ENCODE assay signal across 1 cellular context in the genomic region with DNA sequence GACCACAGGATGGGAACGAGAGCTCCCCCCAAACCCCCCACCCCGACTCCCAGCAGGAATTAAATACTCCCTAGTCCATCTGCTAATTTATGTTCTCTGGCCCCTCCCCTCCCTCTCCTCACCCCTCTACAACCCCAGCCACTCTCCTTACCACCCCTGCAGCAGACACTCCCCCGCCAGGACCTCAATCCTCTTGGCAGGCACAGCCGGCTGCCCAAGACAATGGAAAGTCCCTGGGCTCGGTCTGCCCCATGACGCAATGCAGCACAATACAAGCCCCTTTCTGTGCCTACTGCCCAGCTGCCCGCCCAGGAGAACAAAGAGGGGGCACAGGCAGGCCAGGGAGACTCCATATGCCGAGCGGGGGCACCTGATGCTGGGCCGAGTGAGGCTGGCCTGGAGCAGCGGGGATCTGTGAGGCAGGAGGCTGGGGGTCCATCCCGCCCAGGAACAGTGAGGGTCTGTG.
TF ChIP-seq lines count a peak whose summit lies in the region.

No MANE protein-coding gene starts in this region.

TF ChIP-seq in neural cell, 6 proteins besides CTCF, POLR2A, EP300 and RAD21 (continued from another document):
- TF ChIP-seq, protein P1, sequence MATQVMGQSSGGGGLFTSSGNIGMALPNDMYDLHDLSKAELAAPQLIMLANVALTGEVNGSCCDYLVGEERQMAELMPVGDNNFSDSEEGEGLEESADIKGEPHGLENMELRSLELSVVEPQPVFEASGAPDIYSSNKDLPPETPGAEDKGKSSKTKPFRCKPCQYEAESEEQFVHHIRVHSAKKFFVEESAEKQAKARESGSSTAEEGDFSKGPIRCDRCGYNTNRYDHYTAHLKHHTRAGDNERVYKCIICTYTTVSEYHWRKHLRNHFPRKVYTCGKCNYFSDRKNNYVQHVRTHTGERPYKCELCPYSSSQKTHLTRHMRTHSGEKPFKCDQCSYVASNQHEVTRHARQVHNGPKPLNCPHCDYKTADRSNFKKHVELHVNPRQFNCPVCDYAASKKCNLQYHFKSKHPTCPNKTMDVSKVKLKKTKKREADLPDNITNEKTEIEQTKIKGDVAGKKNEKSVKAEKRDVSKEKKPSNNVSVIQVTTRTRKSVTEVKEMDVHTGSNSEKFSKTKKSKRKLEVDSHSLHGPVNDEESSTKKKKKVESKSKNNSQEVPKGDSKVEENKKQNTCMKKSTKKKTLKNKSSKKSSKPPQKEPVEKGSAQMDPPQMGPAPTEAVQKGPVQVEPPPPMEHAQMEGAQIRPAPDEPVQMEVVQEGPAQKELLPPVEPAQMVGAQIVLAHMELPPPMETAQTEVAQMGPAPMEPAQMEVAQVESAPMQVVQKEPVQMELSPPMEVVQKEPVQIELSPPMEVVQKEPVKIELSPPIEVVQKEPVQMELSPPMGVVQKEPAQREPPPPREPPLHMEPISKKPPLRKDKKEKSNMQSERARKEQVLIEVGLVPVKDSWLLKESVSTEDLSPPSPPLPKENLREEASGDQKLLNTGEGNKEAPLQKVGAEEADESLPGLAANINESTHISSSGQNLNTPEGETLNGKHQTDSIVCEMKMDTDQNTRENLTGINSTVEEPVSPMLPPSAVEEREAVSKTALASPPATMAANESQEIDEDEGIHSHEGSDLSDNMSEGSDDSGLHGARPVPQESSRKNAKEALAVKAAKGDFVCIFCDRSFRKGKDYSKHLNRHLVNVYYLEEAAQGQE (IDR thresholded peaks at IDR 0.05; ENCODE audit: borderline replicate concordance): no peak
- TF ChIP-seq POLR2AphosphoS5 (IDR thresholded peaks at IDR 0.05): no peak
- no peak for TF ChIP-seq EZH2 (IDR thresholded peaks at IDR 0.05; ENCODE audit: borderline replicate concordance, insufficient read depth, low read length, poor library complexity, severe bottlenecking)
TF ChIP-seq in neural cell: peak in this region for 0.
